Comparison of ENCODE assay signal across 14 cellular contexts in the genomic region with DNA sequence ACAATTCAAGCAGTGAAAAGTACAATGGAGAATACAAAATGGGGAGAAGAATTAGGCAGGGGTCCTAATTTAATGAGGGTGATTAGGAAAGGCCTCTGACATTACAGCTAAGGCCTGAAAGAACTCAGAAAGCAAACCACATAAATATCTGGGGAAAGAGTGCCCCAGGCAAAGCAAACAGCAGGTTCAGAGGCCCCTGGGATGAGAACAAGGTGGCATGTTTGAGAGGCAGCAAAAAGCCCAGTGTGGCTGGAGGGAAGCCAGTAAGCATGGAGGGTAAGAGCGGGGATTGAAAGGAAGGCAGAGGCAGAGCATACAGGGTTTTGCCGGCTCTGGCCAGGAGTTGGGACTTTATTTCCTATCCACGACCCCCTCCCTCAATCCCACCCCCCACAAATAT. TPM values are rescaled to one million over a fixed set of nuclear protein-coding genes. Genes with fewer than 3 reads are reported as not detected.
A peak's percentile ranks its signal among the peaks of the same experiment; 100 is the strongest.
DNase-seq lines count a peak whose midpoint lies in the region; ATAC-seq lines count a peak whose summit lies in the region.
"Had no signal": no experiment of that assay in that cellular context is flagged by ENCODE, and none has a peak within 500 bp of the region (broad histone marks: within the 10 kb centered on the region; RNA-seq: fewer than 3 reads in every experiment).

No MANE protein-coding gene starts in this region.

- no peaks in the 10 kb centered on the region for H3K27me3 ChIP-seq in SJCRH30
- H3K27me3 ChIP-seq: BE2C had no signal

- no peak for ATAC-seq in left cardiac atrium
- ATAC-seq: Right ventricle myocardium inferior had no signal

- intact Hi-C loops in activated naive CD4-positive, alpha-beta T cell treated with anti-CD3 and anti-CD28 coated beads for 36 hours (cut with micrococcal nuclease): no loop called here
- intact Hi-C loops in left cardiac atrium (cut with DNase I): loop anchor here in 1 of 2 donors (2.0 kb wide), 1 partner anchor 103 kb away; no protein-coding TSS in a partner anchor

- peaks cover 54% of the 10 kb centered on the region for H3K4me1 Mint-ChIP-seq in activated naive CD4-positive, alpha-beta T cell treated with anti-CD3 and anti-CD28 coated beads, Interleukin-2, amount 50 U/mL, for 24 hours
- peaks cover 43% of the 10 kb centered on the region for H3K4me1 Mint-ChIP-seq in activated naive CD4-positive, alpha-beta T cell treated with anti-CD3 and anti-CD28 coated beads for 36 hours (ENCODE audit: low read depth)

- DNase-seq in activated naive CD4-positive, alpha-beta T cell treated with anti-CD3 and anti-CD28 coated beads for 36 hours: no peak
- DNase-seq in HuH-7 (ENCODE audit: low spot score) (peak; percentile 36), SJCRH30 (peak; percentile 30 to 50), NCI-H1694 (lab: John Stamatoyannopoulos, UW) (no peak), left cardiac atrium (no peak), NCI-H526 (lab: John Stamatoyannopoulos, UW) (no peak)
- DNase-seq: BE2C; CD8-positive, alpha-beta memory T cell; HCEC 1CT; IMR-90; NCI-H187 treated with DMSO at 0.1 percent for 48 hours; NCI-H524 treated with DMSO at 0.1 percent for 48 hours had no signal

- H3K36me3 ChIP-seq in SJCRH30: no peaks in the 10 kb centered on the region
- H3K36me3 ChIP-seq: BE2C had no signal

- H3K27ac ChIP-seq in SJCRH30: no peak overlapping the region

- H3K4me1 ChIP-seq in SJCRH30: no peaks in the 10 kb centered on the region; the same call in 1 of the 2 replicates
- H3K4me1 ChIP-seq: BE2C had no signal

- CTCF ChIA-PET in activated naive CD4-positive, alpha-beta T cell treated with anti-CD3 and anti-CD28 coated beads for 36 hours (lab: Charles Lee): interaction anchor here (1.5 to 9.2 kb wide), 4 partner anchors 14 to 106 kb away, joined by 6 to 593 read pairs (median 174); a partner anchor contains a TSS

- peak overlapping the region; percentile 52 for H3K27ac Mint-ChIP-seq in activated naive CD4-positive, alpha-beta T cell treated with anti-CD3 and anti-CD28 coated beads, Interleukin-2, amount 50 U/mL, for 24 hours
- H3K27ac Mint-ChIP-seq in activated naive CD4-positive, alpha-beta T cell treated with anti-CD3 and anti-CD28 coated beads for 36 hours: no peak overlapping the region

- no peaks in the 10 kb centered on the region for H3K9me3 Mint-ChIP-seq in activated naive CD4-positive, alpha-beta T cell treated with anti-CD3 and anti-CD28 coated beads, Interleukin-2, amount 50 U/mL, for 24 hours
- H3K9me3 Mint-ChIP-seq in activated naive CD4-positive, alpha-beta T cell treated with anti-CD3 and anti-CD28 coated beads for 36 hours: no peaks in the 10 kb centered on the region
- H3K9me3 Mint-ChIP-seq: CD8-positive, alpha-beta memory T cell had no signal

- H3K4me3 ChIP-seq in SJCRH30: no peak overlapping the region

- H3K9me3 ChIP-seq in SJCRH30 (replicated peaks): no peaks in the 10 kb centered on the region
- H3K9me3 ChIP-seq: BE2C had no signal

- no peaks in the 10 kb centered on the region for H3K27me3 Mint-ChIP-seq in activated naive CD4-positive, alpha-beta T cell treated with anti-CD3 and anti-CD28 coated beads, Interleukin-2, amount 50 U/mL, for 24 hours
- no peaks in the 10 kb centered on the region for H3K27me3 Mint-ChIP-seq in activated naive CD4-positive, alpha-beta T cell treated with anti-CD3 and anti-CD28 coated beads for 36 hours (ENCODE audit: low read depth)
- H3K27me3 Mint-ChIP-seq: CD8-positive, alpha-beta memory T cell had no signal

- no peak overlapping the region for H3K4me3 Mint-ChIP-seq in activated naive CD4-positive, alpha-beta T cell treated with anti-CD3 and anti-CD28 coated beads, Interleukin-2, amount 50 U/mL, for 24 hours
- H3K4me3 Mint-ChIP-seq in activated naive CD4-positive, alpha-beta T cell treated with anti-CD3 and anti-CD28 coated beads for 36 hours: no peak overlapping the region

- no peaks in the 10 kb centered on the region for H3K36me3 Mint-ChIP-seq in activated naive CD4-positive, alpha-beta T cell treated with anti-CD3 and anti-CD28 coated beads, Interleukin-2, amount 50 U/mL, for 24 hours
- H3K36me3 Mint-ChIP-seq in activated naive CD4-positive, alpha-beta T cell treated with anti-CD3 and anti-CD28 coated beads for 36 hours (ENCODE audit: low read depth): no peaks in the 10 kb centered on the region
- H3K36me3 Mint-ChIP-seq: CD8-positive, alpha-beta memory T cell had no signal

RNA-seq across cellular contexts. Expression of a gene that starts 33.4 kb away (rescaled TPM):
- 100 to 1,000 TPM; 485 to 513 TPM for total RNA-seq in activated naive CD4-positive, alpha-beta T cell treated with anti-CD3 and anti-CD28 coated beads for 36 hours
- 324 and 340 TPM in 2 replicates for total RNA-seq in SJCRH30 (2014; rRNA removed; shearing (Covaris generic))
- total RNA-seq in left cardiac atrium: 100 to 1,000 TPM; 275 to 362 TPM

Comparison
In these comparisons a context has a peak if more than half of its experiments do, and no peak if none do; other contexts are left out.
1. DNase-seq: peak in HuH-7 (single experiment) and SJCRH30 (2 of 2); none in activated naive CD4-positive, alpha-beta T cell treated with anti-CD3 and anti-CD28 coated beads for 36 hours (single experiment), NCI-H1694 (single experiment), left cardiac atrium (single experiment) and NCI-H526 (0 of 2).